9 cellular contexts compared by ENCODE assay signal in genomic region chr7:16420329-16420648, GRCh38. TPM values are rescaled to one million over a fixed set of nuclear protein-coding genes. Genes with fewer than 3 reads are reported as not detected.
DNase-seq lines count a peak whose midpoint lies in the region; ATAC-seq and TF ChIP-seq lines count a peak whose summit lies in the region.
"Had no signal": no experiment of that assay in that cellular context is flagged by ENCODE, and none has a peak within 500 bp of the region (broad histone marks: within the 10 kb centered on the region; RNA-seq: fewer than 3 reads in every experiment).

No MANE protein-coding gene starts in this region.

- ATAC-seq in GM18907 (IDR thresholded peaks at IDR 0.05; ENCODE audit: unreplicated experiment), result peak; percentile 0
- ATAC-seq in psoas muscle, result no peak
- ATAC-seq in HG02610 (IDR thresholded peaks at IDR 0.05; ENCODE audit: unreplicated experiment), result no peak

- H3K4me3 ChIP-seq in SU-DHL-6 (ENCODE audit: insufficient read depth, low read length, poor library complexity, severe bottlenecking) (no peak overlapping the region), fibroblast of mammary gland (ENCODE audit: control insufficient read depth, low read depth, low read length) (peak overlapping the region; percentile 60), psoas muscle (peak overlapping the region; percentile 88)

- H3K9ac ChIP-seq in SU-DHL-6 (ENCODE audit: low read length), result no peak overlapping the region

- H3K27ac ChIP-seq in SU-DHL-6 (ENCODE audit: low read depth, low read length) (no peak overlapping the region), psoas muscle (peak overlapping the region; percentile 96)

- H3F3A ChIP-seq in SU-DHL-6 (ENCODE audit: insufficient read depth), result no peaks in the 10 kb centered on the region

- H3K36me3 ChIP-seq in SU-DHL-6 (ENCODE audit: low read length) (no peaks in the 10 kb centered on the region), psoas muscle (ENCODE audit: insufficient read depth in 1 of 2, low read depth in 1 of 2) (no peaks in the 10 kb centered on the region)

- H2AFZ ChIP-seq in SU-DHL-6 (ENCODE audit: low read depth, low read length, severe bottlenecking), result peak overlapping the region; percentile 29

- TF ChIP-seq CTCF in SU-DHL-6 (IDR thresholded peaks at IDR 0.05; ENCODE audit: insufficient read depth, low read length, poor library complexity, severe bottlenecking) (no peak), fibroblast of mammary gland (conservative IDR thresholded peaks at IDR 0.05; ENCODE audit: control insufficient read depth, insufficient read depth, low read depth, low read length) (no peak), psoas muscle (IDR thresholded peaks at IDR 0.05) (no peak)

- no peaks in the 10 kb centered on the region for H3K9me2 ChIP-seq in SU-DHL-6 (replicated peaks; ENCODE audit: insufficient read depth, low read length)

- DNase-seq in fibroblast of mammary gland (ENCODE audit: low read depth) (no peak), psoas muscle (no peak), erythroblast (lab: John Stamatoyannopoulos, UW) (no peak), DMS 273 (lab: John Stamatoyannopoulos, UW; ENCODE audit: unreplicated experiment) (no peak)
- DNase-seq in activated CD4-positive, CD25-positive, alpha-beta regulatory T cell (lab: John Stamatoyannopoulos, UW), result no peak

- TF ChIP-seq POLR2A in erythroblast (IDR thresholded peaks at IDR 0.05; ENCODE audit: low read length), result no peak

- no peaks in the 10 kb centered on the region for H4K20me1 ChIP-seq in SU-DHL-6 (ENCODE audit: low read depth, low read length)

- peak overlapping the region; percentile 3 for H3K4me2 ChIP-seq in SU-DHL-6 (ENCODE audit: low read depth, low read length, poor library complexity, severe bottlenecking)

- H3K9me3 ChIP-seq in SU-DHL-6 (ENCODE audit: insufficient read depth, low read length), result no peaks in the 10 kb centered on the region
- no peaks in the 10 kb centered on the region for H3K9me3 ChIP-seq in psoas muscle

- peaks cover 12% of the 10 kb centered on the region for H3K4me1 ChIP-seq in psoas muscle

- intact Hi-C loops in psoas muscle (cut with DNase I), result loop anchor here in 1 of 2 donors (10.0 kb wide), 1 partner anchor 345 kb away; no protein-coding TSS in a partner anchor

- H3K27me3 ChIP-seq in SU-DHL-6 (ENCODE audit: low read length) (no peaks in the 10 kb centered on the region), psoas muscle (ENCODE audit: insufficient read depth in 3 of 3, low read length in 2 of 3) (no peaks in the 10 kb centered on the region)

- H3K79me2 ChIP-seq in SU-DHL-6 (ENCODE audit: insufficient read depth, low read length), result no peaks in the 10 kb centered on the region

- WGBS in psoas muscle, 3 donors, result 2 to 5% (median 3%) methylated on average over 3 of the region's 3 CpGs

RNA-seq across cellular contexts. Expression of gene CRPPA, which starts 1.0 kb away (rescaled TPM):
- 1 to 10 TPM; 2.2 to 4.1 (median 3.5) TPM for total RNA-seq in psoas muscle
- polyA plus RNA-seq in psoas muscle, result 1 to 10 TPM in 1 of 3 donors, under 1 TPM in 2; 0.30 to 1.1 (median 0.79) TPM

RNA-seq across cellular contexts. Expression of gene SOSTDC1, which starts 45.2 kb away (rescaled TPM):
- total RNA-seq in psoas muscle, result under 1 TPM in 1 of 4 donors, not detected in 3; 0.24 TPM
- polyA plus RNA-seq in psoas muscle, result under 1 TPM in 1 of 3 donors, not detected in 2; 0.04 TPM
- total RNA-seq: T-helper 2 cell treated with Interferon-gamma antibody and Interleukin-4, amounts not matched to agents 100 ng/mL and 5 ng/mL, for 36 hours had no signal
